In genomic region chr20:50559856-50560623, GRCh38 we compare ENCODE assay signal across 13 cellular contexts. TPM values are rescaled to one million over a fixed set of nuclear protein-coding genes. Genes with fewer than 3 reads are reported as not detected.
DNase-seq lines count a peak whose midpoint lies in the region; ATAC-seq and TF ChIP-seq lines count a peak whose summit lies in the region.
"Had no signal": no experiment of that assay in that cellular context is flagged by ENCODE, and none has a peak within 500 bp of the region (broad histone marks: within the 10 kb centered on the region; RNA-seq: fewer than 3 reads in every experiment).

No MANE protein-coding gene starts in this region.

- H3K9ac ChIP-seq in neuronal stem cell (ENCODE audit: low read depth, low read length, poor library complexity): no peak overlapping the region

- H3K4me1 ChIP-seq in naive thymus-derived CD4-positive, alpha-beta T cell (ENCODE audit: control insufficient read depth in 2 of 2, insufficient read depth in 2 of 2, low read length in 2 of 2): peaks cover 0 to 3% of the 10 kb centered on the region in 2 donors
- H3K4me1 ChIP-seq in neuronal stem cell (ENCODE audit: control insufficient read depth in 2 of 2, insufficient read depth in 1 of 2, low read depth in 1 of 2, low read length in 2 of 2) (peaks cover 0 to 8% of the 10 kb centered on the region in 2 donors), esophagus muscularis mucosa (peaks cover 25 to 55% (median 46%) of the 10 kb centered on the region in 4 donors)

- peaks cover 56% of the 10 kb centered on the region for H3K36me3 Mint-ChIP-seq in brain
- H3K36me3 Mint-ChIP-seq in naive thymus-derived CD4-positive, alpha-beta T cell: peaks cover 7 to 40% (median 17%) of the 10 kb centered on the region in 5 donors

- no peak overlapping the region for H3K4ac ChIP-seq in neuronal stem cell (ENCODE audit: low read length)

- no peak overlapping the region for H3K23ac ChIP-seq in neuronal stem cell (ENCODE audit: low read depth, low read length, poor library complexity)

- WGBS in neuronal stem cell (ENCODE audit: extremely low coverage in 2 of 2, insufficient read length in 2 of 2, insufficient replicate concordance in 1 of 2), 2 donors: no CpG with 5 or more reads among the region's 8 CpGs
- WGBS in esophagus muscularis mucosa: 72% methylated on average over 8 of the region's 8 CpGs

- no peak overlapping the region for H2BK120ac ChIP-seq in neuronal stem cell (ENCODE audit: low read depth, low read length)

- TF ChIP-seq POLR2A in esophagus muscularis mucosa (IDR thresholded peaks at IDR 0.05; ENCODE audit: low read depth): no peak

- DNase-seq in G401 (ENCODE audit: low spot score): peak; percentile 27
- DNase-seq in NCI-H446 treated with DMSO at 0.1 percent for 48 hours (lab: John Stamatoyannopoulos, UW): peak; percentile 52
- DNase-seq in naive thymus-derived CD4-positive, alpha-beta T cell: no peak
- DNase-seq in neuronal stem cell (ENCODE audit: low spot score): no peak
- no peak for DNase-seq in T-helper 9 cell
- DNase-seq in A172 (ENCODE audit: low spot score): no peak
- no peak for DNase-seq in esophagus muscularis mucosa (ENCODE audit: extremely low spot score)
- DNase-seq: activated CD4-positive, CD25-positive, alpha-beta regulatory T cell; cerebellar nuclear complex; GDM1; NCI-H2029 treated with DMSO at 0.1 percent for 48 hours had no signal

- H3K9me3 ChIP-seq in naive thymus-derived CD4-positive, alpha-beta T cell (ENCODE audit: control insufficient read depth in 2 of 3, low read length in 3 of 3): no peaks in the 10 kb centered on the region
- peaks cover 0 to 3% of the 10 kb centered on the region in 2 donors for H3K9me3 ChIP-seq in neuronal stem cell (replicated peaks in 1 of 2; ENCODE audit: control insufficient read depth in 2 of 2, insufficient read depth in 1 of 2, low read depth in 1 of 2, low read length in 2 of 2)
- no peaks in the 10 kb centered on the region for H3K9me3 ChIP-seq in esophagus muscularis mucosa

- no peak overlapping the region for H2AFZ ChIP-seq in neuronal stem cell (ENCODE audit: low read length)

- no peak overlapping the region for H3K4me3 ChIP-seq in naive thymus-derived CD4-positive, alpha-beta T cell (ENCODE audit: low read length)
- H3K4me3 ChIP-seq in neuronal stem cell (ENCODE audit: low read length in 2 of 2) (peak overlapping the region in 1 of 2 donors; percentile 8), esophagus muscularis mucosa (no peak overlapping the region)

- in situ Hi-C loops in G401 (cut with HindIII; ENCODE audit: low sequenced_read_pairs): no loop called here

- POLR2A ChIA-PET in naive thymus-derived CD4-positive, alpha-beta T cell (lab: Charles Lee): interaction anchor here (0.6 to 1.4 kb wide), 3 partner anchors 10 to 1123 kb away, joined by 3 to 5 read pairs (median 4); no protein-coding TSS in a partner anchor

- no peak for ATAC-seq in naive thymus-derived CD4-positive, alpha-beta T cell

- CTCF ChIA-PET in naive thymus-derived CD4-positive, alpha-beta T cell (lab: Charles Lee): no interaction called here

- H2BK5ac ChIP-seq in neuronal stem cell (ENCODE audit: low read length): no peak overlapping the region

- peaks cover 0 to 5% (median 0%) of the 10 kb centered on the region in 5 experiments for H3K9me3 Mint-ChIP-seq in brain
- no peaks in the 10 kb centered on the region for H3K9me3 Mint-ChIP-seq in naive thymus-derived CD4-positive, alpha-beta T cell
- H3K9me3 Mint-ChIP-seq: activated T-helper 1 cell treated with anti-CD3 and anti-CD28 coated beads, Interleukin-12 subunit alpha, Interleukin-12 subunit beta, Interleukin-2, Interleukin-4 antibody, amounts not matched to agents 30 ng/mL and 10 ng/mL and 1 ng/mL, durations not matched to agents 14 hours and 24 hours and 36 hours had no signal

- intact Hi-C loops in naive thymus-derived CD4-positive, alpha-beta T cell (cut with micrococcal nuclease): no loop called here
- intact Hi-C loops in esophagus muscularis mucosa (cut with DNase I): no loop called here

- H3K27me3 Mint-ChIP-seq in brain: no peaks in the 10 kb centered on the region
- no peaks in the 10 kb centered on the region for H3K27me3 Mint-ChIP-seq in naive thymus-derived CD4-positive, alpha-beta T cell

- H4K91ac ChIP-seq in neuronal stem cell (ENCODE audit: low read depth, low read length, poor library complexity): no peak overlapping the region

- no peak for TF ChIP-seq EP300 in esophagus muscularis mucosa (IDR thresholded peaks at IDR 0.05)

- no peak overlapping the region for H4K8ac ChIP-seq in neuronal stem cell (ENCODE audit: low read depth, low read length)

- H2BK15ac ChIP-seq in neuronal stem cell (ENCODE audit: low read length): no peak overlapping the region

- H3K27ac ChIP-seq in naive thymus-derived CD4-positive, alpha-beta T cell (ENCODE audit: low read depth, low read length): no peak overlapping the region
- H3K27ac ChIP-seq in neuronal stem cell (replicated peaks; ENCODE audit: low read length) (no peak overlapping the region), esophagus muscularis mucosa (replicated peaks in 1 of 4) (peak overlapping the region in 1 of 4 donors; percentile 80)

- H3K4me2 ChIP-seq in neuronal stem cell (ENCODE audit: insufficient read depth, low read length, poor library complexity, severe bottlenecking): no peak overlapping the region

- H3K4me1 Mint-ChIP-seq in brain: peaks cover 43% of the 10 kb centered on the region
- H3K4me1 Mint-ChIP-seq in naive thymus-derived CD4-positive, alpha-beta T cell: peaks cover 26 to 62% (median 47%) of the 10 kb centered on the region in 7 donors

- H3K36me3 ChIP-seq in naive thymus-derived CD4-positive, alpha-beta T cell (ENCODE audit: control insufficient read depth in 2 of 3, insufficient read depth in 3 of 3, low read length in 3 of 3): peaks cover 8 to 40% (median 19%) of the 10 kb centered on the region in 3 experiments
- H3K36me3 ChIP-seq in neuronal stem cell (replicated peaks in 1 of 2; ENCODE audit: control insufficient read depth in 2 of 2, insufficient read depth in 2 of 2, low read length in 2 of 2) (peaks cover 11 to 55% of the 10 kb centered on the region in 2 donors), esophagus muscularis mucosa (peaks cover 0 to 31% (median 11%) of the 10 kb centered on the region in 4 donors)

- H3K27me3 ChIP-seq in naive thymus-derived CD4-positive, alpha-beta T cell (ENCODE audit: control insufficient read depth in 2 of 2, insufficient read depth in 2 of 2, low read length in 2 of 2): no peaks in the 10 kb centered on the region
- no peaks in the 10 kb centered on the region for H3K27me3 ChIP-seq in neuronal stem cell (ENCODE audit: control insufficient read depth in 3 of 3, insufficient read depth in 3 of 3, low read depth in 1 of 3, low read length in 3 of 3)
- no peaks in the 10 kb centered on the region for H3K27me3 ChIP-seq in esophagus muscularis mucosa

- no peak overlapping the region for H3K18ac ChIP-seq in neuronal stem cell (ENCODE audit: low read length)

- TF ChIP-seq CTCF in brain (conservative IDR thresholded peaks at IDR 0.05): no peak
- no peak for TF ChIP-seq CTCF in esophagus muscularis mucosa (IDR thresholded peaks at IDR 0.05)

- H3K27ac Mint-ChIP-seq in brain: peak overlapping the region in 3 of 5 experiments; percentile 31 to 67 (median 32)
- peak overlapping the region in 7 of 9 donors; percentile 26 to 89 (median 56) for H3K27ac Mint-ChIP-seq in naive thymus-derived CD4-positive, alpha-beta T cell

- H2BK12ac ChIP-seq in neuronal stem cell (ENCODE audit: low read length): no peak overlapping the region

- H3K79me1 ChIP-seq in neuronal stem cell (ENCODE audit: low read depth, low read length): no peaks in the 10 kb centered on the region

- no peak overlapping the region for H3K4me3 Mint-ChIP-seq in brain
- H3K4me3 Mint-ChIP-seq in naive thymus-derived CD4-positive, alpha-beta T cell: no peak overlapping the region

- H2AK5ac ChIP-seq in neuronal stem cell (ENCODE audit: low read depth, low read length): no peak overlapping the region

- H3K14ac ChIP-seq in neuronal stem cell (ENCODE audit: low read length): no peak overlapping the region

RNA-seq across cellular contexts. Expression of gene PTPN1, which starts 49.9 kb away (rescaled TPM):
- total RNA-seq in G401 (2014; rRNA removed; shearing (Covaris generic)): 41.1 and 46.5 TPM in 2 replicates
- 70.9 TPM for polyA plus RNA-seq in brain (ENCODE audit: insufficient read depth, low read depth, low replicate concordance)
- total RNA-seq in naive thymus-derived CD4-positive, alpha-beta T cell: 10 to 100 TPM; 53.9 to 80.5 (median 60.2) TPM
- polyA plus RNA-seq in naive thymus-derived CD4-positive, alpha-beta T cell: 10 to 100 TPM; 30.4 to 34.7 TPM
- polyA plus RNA-seq in neuronal stem cell (2013, experiment 1 of 2): 30.8 TPM
- polyA plus RNA-seq in neuronal stem cell (2013, experiment 2 of 2): 29.7 TPM
- total RNA-seq in A172 (2014; rRNA removed; shearing (Covaris generic)): 56.9 and 60.6 TPM in 2 replicates
- total RNA-seq in esophagus muscularis mucosa: 10 to 100 TPM; 21.2 to 49.0 (median 41.0) TPM

Comparison
In these comparisons a context has a peak if more than half of its experiments do, and no peak if none do; other contexts are left out.
1. DNase-seq: peak in G401 (single experiment) and NCI-H446 treated with DMSO at 0.1 percent for 48 hours (single experiment); none in naive thymus-derived CD4-positive, alpha-beta T cell (0 of 9), neuronal stem cell (single experiment), T-helper 9 cell (single experiment), A172 (single experiment) and esophagus muscularis mucosa (single experiment).